ENCODE assay signal across 1 cellular context in the genomic region with DNA sequence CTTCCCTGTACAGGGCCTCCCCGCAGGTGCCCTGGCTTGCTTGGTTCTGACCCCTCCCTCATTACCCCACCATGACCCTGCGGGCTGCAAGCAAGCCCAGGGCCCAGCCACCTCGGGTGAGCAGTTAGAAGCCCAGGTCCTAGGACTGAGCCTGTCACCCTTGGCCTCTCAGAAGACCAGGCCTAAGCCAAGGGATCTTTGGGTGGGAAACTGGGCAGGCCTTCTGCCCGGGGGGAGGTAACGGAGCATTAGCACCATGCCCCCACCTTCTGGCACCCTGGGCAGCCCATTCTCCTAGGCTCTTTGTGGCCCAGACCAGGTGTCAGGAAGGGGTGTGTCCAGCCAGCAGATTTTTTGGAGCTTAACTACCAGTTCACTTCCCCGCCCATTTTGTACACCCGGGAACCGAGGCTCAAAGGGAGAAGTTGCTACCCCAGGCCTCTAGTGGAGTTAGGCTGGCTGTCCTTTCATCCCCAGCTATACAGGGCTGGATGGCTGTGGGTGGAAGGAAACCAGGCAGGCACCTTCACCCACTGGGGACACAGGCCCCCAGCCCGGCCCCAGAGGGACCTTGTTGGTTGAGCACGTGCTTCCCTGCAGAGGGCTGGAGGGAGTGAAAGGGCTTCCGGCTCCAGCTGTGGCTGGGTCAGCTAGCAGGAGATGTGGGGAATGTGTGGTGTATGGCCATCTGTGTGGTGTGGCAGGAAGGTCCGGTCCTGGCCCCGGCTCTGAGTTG.
TF ChIP-seq lines count a peak whose summit lies in the region.

No MANE protein-coding gene starts in this region.

TF ChIP-seq in K562, 482 proteins besides CTCF, POLR2A, EP300 and RAD21 (continues in another document):
- TF ChIP-seq ZNF175 (CRISPR knock-in tag; IDR thresholded peaks at IDR 0.05; ENCODE audit: low read depth), result no peak
- no peak for TF ChIP-seq SMAD1 (IDR thresholded peaks at IDR 0.05; ENCODE audit: low read depth, low read length, partially characterized antibody)
- no peak for TF ChIP-seq ZNF146 (CRISPR knock-in tag; IDR thresholded peaks at IDR 0.05; ENCODE audit: unreplicated experiment)
- TF ChIP-seq KDM2B (CRISPR knock-in tag; IDR thresholded peaks at IDR 0.05), result no peak
- TF ChIP-seq, protein P1, sequence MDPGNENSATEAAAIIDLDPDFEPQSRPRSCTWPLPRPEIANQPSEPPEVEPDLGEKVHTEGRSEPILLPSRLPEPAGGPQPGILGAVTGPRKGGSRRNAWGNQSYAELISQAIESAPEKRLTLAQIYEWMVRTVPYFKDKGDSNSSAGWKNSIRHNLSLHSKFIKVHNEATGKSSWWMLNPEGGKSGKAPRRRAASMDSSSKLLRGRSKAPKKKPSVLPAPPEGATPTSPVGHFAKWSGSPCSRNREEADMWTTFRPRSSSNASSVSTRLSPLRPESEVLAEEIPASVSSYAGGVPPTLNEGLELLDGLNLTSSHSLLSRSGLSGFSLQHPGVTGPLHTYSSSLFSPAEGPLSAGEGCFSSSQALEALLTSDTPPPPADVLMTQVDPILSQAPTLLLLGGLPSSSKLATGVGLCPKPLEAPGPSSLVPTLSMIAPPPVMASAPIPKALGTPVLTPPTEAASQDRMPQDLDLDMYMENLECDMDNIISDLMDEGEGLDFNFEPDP (CRISPR knock-in tag; IDR thresholded peaks at IDR 0.05), result no peak
- no peak for TF ChIP-seq HNRNPL (IDR thresholded peaks at IDR 0.05; ENCODE audit: low read depth, low read length)
- TF ChIP-seq LCOR (CRISPR knock-in tag; IDR thresholded peaks at IDR 0.05), result no peak
- TF ChIP-seq, protein P2, sequence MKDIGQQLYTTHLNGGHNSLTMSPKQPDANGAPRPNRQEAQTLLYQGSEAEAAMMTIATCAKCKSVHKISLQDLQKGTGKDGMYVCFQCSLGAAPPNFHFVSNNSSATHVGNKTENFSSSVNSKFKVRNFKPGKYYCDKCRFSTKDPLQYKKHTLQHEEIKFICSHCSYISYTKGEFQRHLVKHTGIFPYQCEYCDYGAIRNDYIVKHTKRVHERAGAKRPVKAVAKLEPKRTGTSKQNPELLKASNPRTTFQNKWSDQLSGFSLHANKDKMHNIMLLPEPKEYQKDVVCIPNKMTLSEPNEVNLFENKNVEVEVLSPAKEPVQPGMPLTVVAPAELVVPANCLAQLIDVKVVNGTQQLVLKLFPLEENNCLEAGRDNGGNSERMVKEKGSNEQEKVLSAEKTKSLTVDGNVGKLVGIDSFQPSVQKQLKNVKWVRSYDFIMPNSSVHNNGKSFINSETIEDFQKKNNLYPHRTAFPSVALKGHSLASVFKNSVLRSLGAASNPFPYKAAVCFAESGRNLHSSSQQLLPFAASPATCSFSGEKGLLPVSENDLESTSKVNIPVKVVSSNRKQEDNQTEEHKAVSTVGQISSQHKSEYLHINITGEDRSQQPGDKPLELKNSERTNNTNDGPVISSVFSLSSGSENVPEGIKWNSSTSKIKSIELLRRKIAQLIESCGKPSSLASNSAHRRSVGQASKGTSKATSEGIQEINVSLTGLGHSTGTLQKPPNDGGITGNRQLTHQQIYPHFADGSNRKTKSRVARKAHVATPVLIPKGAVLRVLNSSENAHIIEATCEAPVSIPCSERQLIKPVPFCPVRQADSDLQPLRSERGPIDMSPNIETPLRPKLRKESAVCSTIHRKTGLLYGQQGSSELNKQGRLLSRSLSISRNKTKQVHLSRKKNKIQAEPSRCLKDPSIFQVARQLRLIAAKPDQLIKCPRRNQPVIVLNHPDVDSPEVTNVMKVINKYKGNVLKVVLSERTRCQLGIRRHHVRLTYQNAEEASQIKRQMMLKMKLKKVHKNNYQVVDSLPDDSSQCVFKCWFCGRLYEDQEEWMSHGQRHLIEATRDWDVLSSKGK (CRISPR knock-in tag; IDR thresholded peaks at IDR 0.05), result no peak
- no peak for TF ChIP-seq NFE2 (IDR thresholded peaks at IDR 0.05; ENCODE audit: low read depth)
- TF ChIP-seq SIN3A (IDR thresholded peaks at IDR 0.05; ENCODE audit: borderline replicate concordance in 2 of 2, control insufficient read depth in 1 of 2, low read depth in 2 of 2, low read length in 2 of 2), result peak; percentile 20 to 79; a peak in 1 of 4 replicates
- no peak for TF ChIP-seq SMAD2 (IDR thresholded peaks at IDR 0.05; ENCODE audit: low read depth, low read length)
- no peak for TF ChIP-seq ERF (CRISPR knock-in tag; IDR thresholded peaks at IDR 0.05)
- no peak for TF ChIP-seq SMARCA4 (IDR thresholded peaks at IDR 0.05)
- TF ChIP-seq HDAC1 (IDR thresholded peaks at IDR 0.05), result peak in 1 of 2 experiments; percentile 75; a peak in 1 of 4 replicates
- TF ChIP-seq, protein P3, sequence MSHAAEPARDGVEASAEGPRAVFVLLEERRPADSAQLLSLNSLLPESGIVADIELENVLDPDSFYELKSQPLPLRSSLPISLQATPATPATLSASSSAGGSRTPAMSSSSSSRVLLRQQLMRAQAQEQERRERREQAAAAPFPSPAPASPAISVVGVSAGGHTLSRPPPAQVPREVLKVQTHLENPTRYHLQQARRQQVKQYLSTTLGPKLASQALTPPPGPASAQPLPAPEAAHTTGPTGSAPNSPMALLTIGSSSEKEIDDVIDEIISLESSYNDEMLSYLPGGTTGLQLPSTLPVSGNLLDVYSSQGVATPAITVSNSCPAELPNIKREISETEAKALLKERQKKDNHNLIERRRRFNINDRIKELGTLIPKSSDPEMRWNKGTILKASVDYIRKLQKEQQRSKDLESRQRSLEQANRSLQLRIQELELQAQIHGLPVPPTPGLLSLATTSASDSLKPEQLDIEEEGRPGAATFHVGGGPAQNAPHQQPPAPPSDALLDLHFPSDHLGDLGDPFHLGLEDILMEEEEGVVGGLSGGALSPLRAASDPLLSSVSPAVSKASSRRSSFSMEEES (CRISPR knock-in tag; IDR thresholded peaks at IDR 0.05), result no peak
- no peak for TF ChIP-seq CTBP1 (IDR thresholded peaks at IDR 0.05; ENCODE audit: borderline replicate concordance)
- no peak for TF ChIP-seq MYNN (IDR thresholded peaks at IDR 0.05)
- TF ChIP-seq MYNN (CRISPR knock-in tag; IDR thresholded peaks at IDR 0.05), result no peak
- TF ChIP-seq, protein P4, sequence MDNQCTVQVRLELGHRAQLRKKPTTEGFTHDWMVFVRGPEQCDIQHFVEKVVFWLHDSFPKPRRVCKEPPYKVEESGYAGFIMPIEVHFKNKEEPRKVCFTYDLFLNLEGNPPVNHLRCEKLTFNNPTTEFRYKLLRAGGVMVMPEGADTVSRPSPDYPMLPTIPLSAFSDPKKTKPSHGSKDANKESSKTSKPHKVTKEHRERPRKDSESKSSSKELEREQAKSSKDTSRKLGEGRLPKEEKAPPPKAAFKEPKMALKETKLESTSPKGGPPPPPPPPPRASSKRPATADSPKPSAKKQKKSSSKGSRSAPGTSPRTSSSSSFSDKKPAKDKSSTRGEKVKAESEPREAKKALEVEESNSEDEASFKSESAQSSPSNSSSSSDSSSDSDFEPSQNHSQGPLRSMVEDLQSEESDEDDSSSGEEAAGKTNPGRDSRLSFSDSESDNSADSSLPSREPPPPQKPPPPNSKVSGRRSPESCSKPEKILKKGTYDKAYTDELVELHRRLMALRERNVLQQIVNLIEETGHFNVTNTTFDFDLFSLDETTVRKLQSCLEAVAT (IDR thresholded peaks at IDR 0.05), result no peak
- TF ChIP-seq, protein P5, sequence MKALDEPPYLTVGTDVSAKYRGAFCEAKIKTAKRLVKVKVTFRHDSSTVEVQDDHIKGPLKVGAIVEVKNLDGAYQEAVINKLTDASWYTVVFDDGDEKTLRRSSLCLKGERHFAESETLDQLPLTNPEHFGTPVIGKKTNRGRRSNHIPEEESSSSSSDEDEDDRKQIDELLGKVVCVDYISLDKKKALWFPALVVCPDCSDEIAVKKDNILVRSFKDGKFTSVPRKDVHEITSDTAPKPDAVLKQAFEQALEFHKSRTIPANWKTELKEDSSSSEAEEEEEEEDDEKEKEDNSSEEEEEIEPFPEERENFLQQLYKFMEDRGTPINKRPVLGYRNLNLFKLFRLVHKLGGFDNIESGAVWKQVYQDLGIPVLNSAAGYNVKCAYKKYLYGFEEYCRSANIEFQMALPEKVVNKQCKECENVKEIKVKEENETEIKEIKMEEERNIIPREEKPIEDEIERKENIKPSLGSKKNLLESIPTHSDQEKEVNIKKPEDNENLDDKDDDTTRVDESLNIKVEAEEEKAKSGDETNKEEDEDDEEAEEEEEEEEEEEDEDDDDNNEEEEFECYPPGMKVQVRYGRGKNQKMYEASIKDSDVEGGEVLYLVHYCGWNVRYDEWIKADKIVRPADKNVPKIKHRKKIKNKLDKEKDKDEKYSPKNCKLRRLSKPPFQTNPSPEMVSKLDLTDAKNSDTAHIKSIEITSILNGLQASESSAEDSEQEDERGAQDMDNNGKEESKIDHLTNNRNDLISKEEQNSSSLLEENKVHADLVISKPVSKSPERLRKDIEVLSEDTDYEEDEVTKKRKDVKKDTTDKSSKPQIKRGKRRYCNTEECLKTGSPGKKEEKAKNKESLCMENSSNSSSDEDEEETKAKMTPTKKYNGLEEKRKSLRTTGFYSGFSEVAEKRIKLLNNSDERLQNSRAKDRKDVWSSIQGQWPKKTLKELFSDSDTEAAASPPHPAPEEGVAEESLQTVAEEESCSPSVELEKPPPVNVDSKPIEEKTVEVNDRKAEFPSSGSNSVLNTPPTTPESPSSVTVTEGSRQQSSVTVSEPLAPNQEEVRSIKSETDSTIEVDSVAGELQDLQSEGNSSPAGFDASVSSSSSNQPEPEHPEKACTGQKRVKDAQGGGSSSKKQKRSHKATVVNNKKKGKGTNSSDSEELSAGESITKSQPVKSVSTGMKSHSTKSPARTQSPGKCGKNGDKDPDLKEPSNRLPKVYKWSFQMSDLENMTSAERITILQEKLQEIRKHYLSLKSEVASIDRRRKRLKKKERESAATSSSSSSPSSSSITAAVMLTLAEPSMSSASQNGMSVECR (CRISPR knock-in tag; IDR thresholded peaks at IDR 0.05), result peak; percentile 60; the same call in 1 of the 2 replicates
- peak; percentile 30 for TF ChIP-seq CHD1 (IDR thresholded peaks at IDR 0.05; ENCODE audit: low read length)
- TF ChIP-seq POLR2G (IDR thresholded peaks at IDR 0.05; ENCODE audit: low read depth, low read length), result 0 out of 2 replicates have a peak, but pooled peaks have one; percentile 35
- TF ChIP-seq CHD7 (IDR thresholded peaks at IDR 0.05; ENCODE audit: low read depth, low read length), result no peak
- TF ChIP-seq ZNF133 (CRISPR knock-in tag; IDR thresholded peaks at IDR 0.05), result no peak
- no peak for TF ChIP-seq MTA1 (IDR thresholded peaks at IDR 0.05; ENCODE audit: borderline replicate concordance)
- TF ChIP-seq CBFB (CRISPR knock-in tag; IDR thresholded peaks at IDR 0.05), result no peak
- no peak for TF ChIP-seq MEF2A (IDR thresholded peaks at IDR 0.05; ENCODE audit: control insufficient read depth, low read depth, low read length)
